8 cellular contexts compared by ENCODE assay signal in genomic region chr17:68457168-68457538, GRCh38. TPM values are rescaled to one million over a fixed set of nuclear protein-coding genes. Genes with fewer than 3 reads are reported as not detected.
DNase-seq lines count a peak whose midpoint lies in the region; ATAC-seq and TF ChIP-seq lines count a peak whose summit lies in the region.

Gene WIPI1 (minus strand): TSS chr17:68457496. CDS start chr17:68457421, 75 bp downstream.

- H3K4me1 Mint-ChIP-seq in nephron progenitor cell: peaks cover 54% of the 10 kb centered on the region

- H3K27me3 Mint-ChIP-seq in nephron progenitor cell (ENCODE audit: low read depth, poor library complexity): peaks cover 29% of the 10 kb centered on the region

- no peaks in the 10 kb centered on the region for H3K36me3 Mint-ChIP-seq in nephron progenitor cell (ENCODE audit: low read depth)

- peak within 1 kb of the TSS; percentile 71 for H3K27ac ChIP-seq in 22Rv1

- no peak within 1 kb of the TSS for H3K27ac Mint-ChIP-seq in nephron progenitor cell

- DNase-seq in SK-N-DZ (ENCODE audit: low spot score): peak; percentile 62
- no peak for DNase-seq in epithelial cell of proximal tubule (ENCODE audit: low read depth)
- no peak for DNase-seq in nephron progenitor cell
- DNase-seq in NCI-H82 treated with DMSO at 0.1 percent for 48 hours (lab: John Stamatoyannopoulos, UW; ENCODE audit: unreplicated experiment): no peak
- DNase-seq in NCI-H1092 (lab: John Stamatoyannopoulos, UW): no peak

- no peak for TF ChIP-seq CTCF in 22Rv1 (IDR thresholded peaks at IDR 0.05)
- TF ChIP-seq CTCF in epithelial cell of proximal tubule (conservative IDR thresholded peaks at IDR 0.05; ENCODE audit: low read depth, low read length): no peak
- TF ChIP-seq CTCF in nephron progenitor cell (IDR thresholded peaks at IDR 0.05): no peak

- H3K4me3 Mint-ChIP-seq in nephron progenitor cell: peak within 1 kb of the TSS; percentile 93

- peak; percentile 11 for ATAC-seq in GM18519 (IDR thresholded peaks at IDR 0.05; ENCODE audit: low FRiP score, unreplicated experiment)
- ATAC-seq in HG02970 (IDR thresholded peaks at IDR 0.05; ENCODE audit: low FRiP score, unreplicated experiment): peak; percentile 12

- no peaks in the 10 kb centered on the region for H3K9me3 Mint-ChIP-seq in nephron progenitor cell

- H3K4me3 ChIP-seq in epithelial cell of proximal tubule (ENCODE audit: low read depth, low read length): peak within 1 kb of the TSS; percentile 88

RNA-seq across cellular contexts. Expression of gene WIPI1, which starts in this region (rescaled TPM):
- 3.7 and 4.7 TPM in 2 replicates for polyA plus RNA-seq in SK-N-DZ (2014; cell fraction: cytosol; rRNA removed)
- 1.4 and 7.6 TPM in 2 replicates for polyA plus RNA-seq in SK-N-DZ (2014; cell fraction: nucleus; rRNA removed)
- 20.2 and 23.4 TPM in 2 replicates for total RNA-seq in epithelial cell of proximal tubule
